In genomic region chr14:106605548-106606448, GRCh38 we compare ENCODE assay signal across 10 cellular contexts.
DNase-seq lines count a peak whose midpoint lies in the region; ATAC-seq, FAIRE-seq and TF ChIP-seq lines count a peak whose summit lies in the region.
"Had no signal": no experiment of that assay in that cellular context is flagged by ENCODE, and none has a peak within 500 bp of the region (broad histone marks: within the 10 kb centered on the region; RNA-seq: fewer than 3 reads in every experiment).

No MANE protein-coding gene starts in this region.

- H3K27ac ChIP-seq in pancreas (no peak overlapping the region), breast epithelium (no peak overlapping the region)
- H3K27ac ChIP-seq: thyroid gland had no signal

- H3K27me3 Mint-ChIP-seq in CD14-positive monocyte (ENCODE audit: low read depth in 3 of 3): peaks cover 10 to 18% (median 10%) of the 10 kb centered on the region in 3 donors

- H3K4me1 Mint-ChIP-seq in CD14-positive monocyte: peaks cover 2% of the 10 kb centered on the region

- H3K4me1 ChIP-seq in pancreas: no peaks in the 10 kb centered on the region
- no peaks in the 10 kb centered on the region for H3K4me1 ChIP-seq in breast epithelium
- H3K4me1 ChIP-seq: thyroid gland had no signal

- TF ChIP-seq POLR2A in breast epithelium (IDR thresholded peaks at IDR 0.05): no peak

- DNase-seq in CD14-positive monocyte (ENCODE audit: low spot score): no peak
- DNase-seq in NOMO-1 treated with dmso at 0.1 percent for 144 hours (lab: John Stamatoyannopoulos, UW; ENCODE audit: unreplicated experiment): peak; percentile 12
- DNase-seq in activated T-cell treated with anti-CD3 and anti-CD28 coated beads for 48 hours (ENCODE audit: low read depth): peak; percentile 81
- peak in 4 of 6 donors; percentile 9 to 71 (median 32) for DNase-seq in pancreas
- no peak for DNase-seq in NCI-H1105 (lab: John Stamatoyannopoulos, UW)
- DNase-seq in breast epithelium (ENCODE audit: low spot score in 2 of 2): no peak

- FAIRE-seq in pancreas (lab: Jason Lieb, UNC): no peak
- FAIRE-seq: endothelial cell of umbilical vein had no signal

- ATAC-seq in GM21367 (IDR thresholded peaks at IDR 0.05; ENCODE audit: unreplicated experiment): peak; percentile 60
- ATAC-seq in pancreas: peak in 1 of 4 donors; percentile 55
- no peak for ATAC-seq in HG03045 (IDR thresholded peaks at IDR 0.05; ENCODE audit: unreplicated experiment)

- H3K36me3 Mint-ChIP-seq in CD14-positive monocyte: no peaks in the 10 kb centered on the region

- H3K9me3 ChIP-seq in pancreas (no peaks in the 10 kb centered on the region), breast epithelium (no peaks in the 10 kb centered on the region)
- H3K9me3 ChIP-seq: thyroid gland had no signal

- no peak overlapping the region for H3K27ac Mint-ChIP-seq in CD14-positive monocyte

- H3K4me3 Mint-ChIP-seq in CD14-positive monocyte: no peak overlapping the region

- H3K27me3 ChIP-seq in pancreas (no peaks in the 10 kb centered on the region), breast epithelium (peaks cover 0 to 17% of the 10 kb centered on the region in 2 donors)
- H3K27me3 ChIP-seq: thyroid gland had no signal

- 45 to 50% methylated on average over 27 of the region's 27 CpGs for WGBS in pancreas, 2 donors

- TF ChIP-seq CTCF in CD14-positive monocyte (IDR thresholded peaks at IDR 0.05): peak; percentile 60
- no peak for TF ChIP-seq CTCF in pancreas (IDR thresholded peaks at IDR 0.05)
- no peak for TF ChIP-seq CTCF in breast epithelium (IDR thresholded peaks at IDR 0.05)

- no peaks in the 10 kb centered on the region for H3K9me3 Mint-ChIP-seq in CD14-positive monocyte

- no peaks in the 10 kb centered on the region for H3K36me3 ChIP-seq in pancreas
- H3K36me3 ChIP-seq in breast epithelium: no peaks in the 10 kb centered on the region
- H3K36me3 ChIP-seq: thyroid gland had no signal

- H3K4me3 ChIP-seq in pancreas: no peak overlapping the region
- H3K4me3 ChIP-seq in breast epithelium: no peak overlapping the region
- H3K4me3 ChIP-seq: thyroid gland had no signal

- intact Hi-C loops in CD14-positive monocyte (cut with micrococcal nuclease): no loop called here
- intact Hi-C loops in pancreas (cut with DNase I): no loop called here
- intact Hi-C loops in breast epithelium (cut with DNase I; ENCODE audit: low total_unique reads): no loop called here

Comparison
In these comparisons a context has a peak if more than half of its experiments do, and no peak if none do; other contexts are left out.
1. DNase-seq: peak in NOMO-1 treated with dmso at 0.1 percent for 144 hours (single experiment), activated T-cell treated with anti-CD3 and anti-CD28 coated beads for 48 hours (single experiment) and pancreas (4 of 6); none in CD14-positive monocyte (single experiment), NCI-H1105 (single experiment) and breast epithelium (0 of 2).